8 cellular contexts compared by ENCODE assay signal in the genomic region with DNA sequence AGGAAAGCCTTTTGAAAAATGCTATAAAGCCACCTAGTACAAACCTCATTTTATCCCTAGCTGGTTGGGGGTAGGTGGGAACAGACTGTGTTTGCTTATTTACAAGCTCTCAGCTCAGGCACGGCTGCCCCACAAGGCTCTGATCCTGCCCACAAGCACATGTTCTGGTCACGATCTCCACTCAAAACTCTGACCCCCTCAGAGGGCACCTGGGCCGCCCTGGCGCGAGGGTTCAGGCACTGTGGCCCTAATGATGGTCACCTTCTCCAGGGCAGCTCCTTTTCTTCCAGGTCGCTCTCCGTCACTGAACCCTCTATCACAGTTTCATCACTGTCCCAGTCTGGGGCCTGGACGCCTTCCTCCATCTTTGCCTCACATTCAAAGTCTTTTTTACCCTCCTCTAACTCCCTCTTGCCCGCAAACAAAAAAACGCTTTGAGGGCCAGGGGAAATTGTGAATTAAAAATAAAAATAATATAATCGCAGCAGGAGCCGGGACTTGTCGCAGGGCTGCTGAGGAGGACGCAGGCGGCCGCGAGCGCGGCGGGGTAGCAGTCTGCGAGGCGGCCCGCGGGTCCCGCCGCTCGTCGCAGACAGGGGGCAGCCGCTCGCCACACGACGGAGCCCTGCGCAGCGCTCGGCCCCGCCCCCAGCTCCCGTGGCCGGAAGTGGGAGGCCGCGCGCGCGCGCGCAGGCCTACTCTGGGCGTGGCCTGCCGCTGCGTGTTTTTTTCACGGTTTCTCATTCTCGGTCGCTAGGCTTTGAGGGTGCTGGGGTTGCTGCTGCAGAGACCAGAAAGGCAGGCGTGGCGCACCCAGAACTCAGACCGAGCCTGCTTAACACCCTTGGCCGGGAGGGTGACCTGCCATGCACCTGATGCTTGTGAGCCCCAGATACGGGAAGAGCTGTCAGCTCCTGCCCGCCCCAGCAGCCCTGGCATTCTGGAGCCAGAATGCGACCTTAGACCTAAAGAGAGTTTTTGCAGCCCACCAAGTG. TPM values are rescaled to one million over a fixed set of nuclear protein-coding genes. Genes with fewer than 3 reads are reported as not detected.
DNase-seq lines count a peak whose midpoint lies in the region; ATAC-seq and TF ChIP-seq lines count a peak whose summit lies in the region.

A gene with protein sequence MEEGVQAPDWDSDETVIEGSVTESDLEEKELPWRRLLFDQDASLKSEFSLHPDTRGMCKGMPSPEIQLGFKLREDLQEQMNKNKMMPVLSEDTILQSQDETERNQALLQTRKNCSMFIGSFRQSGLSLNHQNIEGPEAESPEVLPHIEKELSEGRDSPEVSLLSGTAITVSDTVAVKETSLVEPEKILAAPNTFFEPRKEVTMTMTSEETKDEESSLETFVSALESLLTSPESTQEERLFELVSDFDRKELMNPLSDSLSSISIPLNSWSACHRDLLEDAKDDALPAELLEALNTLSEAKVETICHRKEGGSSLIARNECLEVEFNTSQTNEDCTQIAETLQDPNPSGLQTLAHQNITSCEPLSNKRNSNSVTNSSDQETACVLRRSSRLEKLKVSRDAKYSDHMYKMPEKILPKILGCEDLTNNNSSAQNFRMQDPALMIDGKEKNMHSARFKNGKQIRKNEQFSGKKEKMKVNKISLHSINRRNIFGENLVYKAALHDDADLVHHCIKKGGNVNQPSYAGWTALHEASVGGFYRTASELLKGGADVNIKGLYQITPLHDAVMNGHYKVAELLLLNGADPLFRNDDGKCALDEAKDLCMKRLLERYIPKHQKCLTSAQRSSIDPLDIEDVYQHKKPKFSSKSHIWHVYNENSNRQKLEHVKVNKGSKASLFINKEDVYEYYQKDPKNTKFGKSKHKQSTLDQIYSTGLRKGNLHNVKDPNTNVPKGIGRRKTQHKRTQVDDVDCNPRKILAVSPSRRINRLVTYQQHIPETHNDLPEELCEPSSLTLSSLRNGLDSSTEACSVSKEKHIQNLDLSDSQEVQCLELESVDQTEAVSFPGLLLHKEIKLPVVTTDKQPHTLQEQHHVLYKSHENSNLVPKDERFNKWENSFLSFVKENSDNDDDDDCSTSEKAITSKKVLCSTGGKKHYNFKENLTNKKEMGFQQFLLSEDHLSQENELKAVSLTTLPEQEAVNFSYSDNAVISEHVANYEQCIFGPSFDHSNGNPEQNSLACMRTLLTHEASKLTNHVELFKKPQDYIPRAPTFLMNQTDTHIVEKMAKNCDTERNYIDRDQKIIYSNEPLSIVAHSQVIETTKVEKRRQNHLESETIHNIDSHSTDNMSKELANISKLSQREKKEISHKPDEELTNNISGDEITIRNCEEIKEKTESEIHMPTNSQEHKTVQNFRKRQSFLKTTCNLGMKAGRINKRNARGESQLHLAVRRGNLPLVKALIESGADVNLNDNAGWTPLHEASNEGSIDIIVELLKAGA (N-terminal part only) (minus strand): TSS at position 557 of the 995 bp plus-strand sequence. CDS start 192 bp downstream, at position 365.

- peak within 1 kb of the TSS; percentile 94 for H2AFZ ChIP-seq in OCI-LY3 (ENCODE audit: low read depth, low read length)

- H3K9ac ChIP-seq in HUES6 (ENCODE audit: low read length) (peak within 1 kb of the TSS; percentile 83), OCI-LY3 (ENCODE audit: low read length) (peak within 1 kb of the TSS; percentile 87), muscle layer of colon (ENCODE audit: low read length) (peak within 1 kb of the TSS; percentile 80)

- DNase-seq in DMS114 treated with DMSO at 0.1 percent for 48 hours (lab: John Stamatoyannopoulos, UW; ENCODE audit: unreplicated experiment): peak; percentile 53
- peak; percentile 92 for DNase-seq in activated T-cell treated with anti-CD3 and anti-CD28 coated beads, Interleukin-2, amount 50 U/mL, for 1 hour
- peak; percentile 77 to 83 for DNase-seq in stimulated activated CD8-positive, alpha-beta memory T cell treated with anti-CD3 and anti-CD28 coated beads, Interleukin-7, amount 100 ng/mL, for 1 hour (ENCODE audit: low read depth in 2 of 2)

- peaks cover 23% of the 10 kb centered on the region for H3K4me1 ChIP-seq in HUES6 (ENCODE audit: control insufficient read depth, insufficient read depth, low read length)
- peaks cover 10% of the 10 kb centered on the region for H3K4me1 ChIP-seq in OCI-LY3 (ENCODE audit: low read length)
- no peaks in the 10 kb centered on the region for H3K4me1 ChIP-seq in esophagus (ENCODE audit: control insufficient read depth in 2 of 2, insufficient read depth in 2 of 2, low read length in 1 of 2)
- peaks cover 15% of the 10 kb centered on the region for H3K4me1 ChIP-seq in muscle layer of colon (ENCODE audit: insufficient read depth, low read length)

- H3K4me2 ChIP-seq in OCI-LY3 (ENCODE audit: low read length): peak within 1 kb of the TSS; percentile 94

- H3K9me3 ChIP-seq in HUES6 (ENCODE audit: control insufficient read depth, insufficient read depth, low read depth, low read length): no peaks in the 10 kb centered on the region
- no peaks in the 10 kb centered on the region for H3K9me3 ChIP-seq in OCI-LY3 (ENCODE audit: insufficient read depth, low read length)
- no peaks in the 10 kb centered on the region for H3K9me3 ChIP-seq in esophagus (ENCODE audit: control insufficient read depth in 2 of 2, insufficient read depth in 1 of 2, low read depth in 1 of 2, low read length in 1 of 2)
- H3K9me3 ChIP-seq in muscle layer of colon (ENCODE audit: low read length): no peaks in the 10 kb centered on the region

- H3K4me3 ChIP-seq in HUES6 (ENCODE audit: low read depth, low read length) (peak within 1 kb of the TSS; percentile 71), OCI-LY3 (ENCODE audit: low read length) (peak within 1 kb of the TSS; percentile 81), esophagus (ENCODE audit: low read depth in 1 of 2, low read length in 2 of 2) (peak within 1 kb of the TSS; percentile 51 to 67), muscle layer of colon (ENCODE audit: low read depth in 1 of 2, low read length in 2 of 2) (peak within 1 kb of the TSS; percentile 62 to 99)

- peak; percentile 58 for TF ChIP-seq CTCF in OCI-LY3 (IDR thresholded peaks at IDR 0.05; ENCODE audit: low read depth, low read length)

- H3K79me2 ChIP-seq in OCI-LY3 (ENCODE audit: low read length): no peaks in the 10 kb centered on the region

- peak; percentile 99 for ATAC-seq in GM21423 (IDR thresholded peaks at IDR 0.05; ENCODE audit: unreplicated experiment)

- H3K27ac ChIP-seq in HUES6 (ENCODE audit: low read depth, low read length) (peak within 1 kb of the TSS; percentile 52; the same call in 1 of the 2 replicates), OCI-LY3 (ENCODE audit: low read length) (peak within 1 kb of the TSS; percentile 35), esophagus (ENCODE audit: low read depth in 2 of 2, low read length in 1 of 2) (peak within 1 kb of the TSS; percentile 62 to 84), muscle layer of colon (ENCODE audit: low read depth, low read length) (peak within 1 kb of the TSS; percentile 81)

- H3K36me3 ChIP-seq in HUES6 (ENCODE audit: control insufficient read depth, insufficient read depth, low read length) (no peaks in the 10 kb centered on the region), OCI-LY3 (replicated peaks; ENCODE audit: low read depth, low read length) (no peaks in the 10 kb centered on the region), esophagus (ENCODE audit: control insufficient read depth in 2 of 2, insufficient read depth in 2 of 2, low read length in 1 of 2) (no peaks in the 10 kb centered on the region), muscle layer of colon (ENCODE audit: insufficient read depth, low read length) (no peaks in the 10 kb centered on the region)

- H4K20me1 ChIP-seq in OCI-LY3 (ENCODE audit: insufficient read depth, low read length): no peaks in the 10 kb centered on the region

- WGBS in esophagus, 2 donors: 3 to 6% methylated on average over 43 to 58 of the region's 58 CpGs

- no peaks in the 10 kb centered on the region for H3K27me3 ChIP-seq in HUES6 (ENCODE audit: control insufficient read depth, insufficient read depth, low read length)
- H3K27me3 ChIP-seq in OCI-LY3 (ENCODE audit: low read depth, low read length): no peaks in the 10 kb centered on the region
- H3K27me3 ChIP-seq in esophagus (ENCODE audit: control insufficient read depth in 1 of 2, insufficient read depth in 2 of 2, low read length in 2 of 2): no peaks in the 10 kb centered on the region
- no peaks in the 10 kb centered on the region for H3K27me3 ChIP-seq in muscle layer of colon (ENCODE audit: control insufficient read depth in 1 of 2, insufficient read depth in 2 of 2, low read length in 2 of 2)

RNA-seq across cellular contexts. Expression of the gene that starts here (rescaled TPM):
- under 1 TPM; 0.26 to 0.51 TPM for polyA plus RNA-seq in esophagus

Comparison
In these comparisons a context has a peak if more than half of its experiments do, and no peak if none do; other contexts are left out.
1. Peak in every context shown above with its lines: DNase-seq, ATAC-seq, H3K4me3 ChIP-seq and H3K27ac ChIP-seq.